ENCODE assay signal across 10 cellular contexts in genomic region chr5:159181152-159181551, GRCh38. TPM values are rescaled to one million over a fixed set of nuclear protein-coding genes. Genes with fewer than 3 reads are reported as not detected.
A peak's percentile ranks its signal among the peaks of the same experiment; 100 is the strongest.
DNase-seq lines count a peak whose midpoint lies in the region; ATAC-seq and TF ChIP-seq lines count a peak whose summit lies in the region.
"Had no signal": no experiment of that assay in that cellular context is flagged by ENCODE, and none has a peak within 500 bp of the region (broad histone marks: within the 10 kb centered on the region; RNA-seq: fewer than 3 reads in every experiment).

No MANE protein-coding gene starts in this region.

- H3K4me3 Mint-ChIP-seq in T-helper 17 cell, result peak overlapping the region; percentile 25
- no peak overlapping the region for H3K4me3 Mint-ChIP-seq in osteocyte (ENCODE audit: unreplicated experiment)

- H3K27ac Mint-ChIP-seq in T-helper 17 cell, result peak overlapping the region; percentile 93
- H3K27ac Mint-ChIP-seq in osteocyte (ENCODE audit: unreplicated experiment), result peak overlapping the region; percentile 41

- no peaks in the 10 kb centered on the region for H3K9me3 Mint-ChIP-seq in osteocyte (ENCODE audit: unreplicated experiment)

- ATAC-seq in GM21723 (IDR thresholded peaks at IDR 0.05; ENCODE audit: unreplicated experiment) (peak; percentile 62), T-helper 17 cell (no peak)
- ATAC-seq: HepG2 had no signal

- H3K9me3 ChIP-seq in T-helper 17 cell (ENCODE audit: control insufficient read depth, low read length, poor library complexity, severe bottlenecking), result no peaks in the 10 kb centered on the region

- H3K4me1 Mint-ChIP-seq in T-helper 17 cell, result peaks cover 38% of the 10 kb centered on the region
- H3K4me1 Mint-ChIP-seq in osteocyte (ENCODE audit: unreplicated experiment), result peaks cover 79% of the 10 kb centered on the region

- H3K27me3 Mint-ChIP-seq in T-helper 17 cell, result no peaks in the 10 kb centered on the region
- no peaks in the 10 kb centered on the region for H3K27me3 Mint-ChIP-seq in osteocyte (ENCODE audit: unreplicated experiment)

- H3K36me3 Mint-ChIP-seq in T-helper 17 cell (ENCODE audit: low read depth) (peaks cover 3% of the 10 kb centered on the region), osteocyte (ENCODE audit: unreplicated experiment) (peaks cover 24% of the 10 kb centered on the region)

- DNase-seq in DMS53 (lab: John Stamatoyannopoulos, UW) (peak; percentile 13), DMS53 treated with DMSO at 0.1 percent for 48 hours (lab: John Stamatoyannopoulos, UW; ENCODE audit: unreplicated experiment) (no peak), T-helper 17 cell (no peak), osteocyte (ENCODE audit: extremely low spot score, unreplicated experiment) (no peak), NCI-H2107 (lab: John Stamatoyannopoulos, UW) (no peak), 8988T (no peak), A172 (ENCODE audit: low spot score) (no peak)
- DNase-seq: stimulated activated CD4-positive, alpha-beta T cell treated with anti-CD3 and anti-CD28 coated beads, Interleukin-4, amount 100 ng/mL, for 1 hour had no signal

- TF ChIP-seq CTCF in osteocyte (IDR thresholded peaks at IDR 0.05), result no peak

RNA-seq across cellular contexts. Expression of gene RNF145, which starts 28.2 kb away (rescaled TPM):
- total RNA-seq in T-helper 17 cell (10 to 100 TPM; 61.1 to 70.5 TPM), osteocyte (93.4 and 99.8 TPM in 2 replicates)
- 117 and 122 TPM in 2 replicates for total RNA-seq in A172 (2014; rRNA removed; shearing (Covaris generic))
